2 cellular contexts compared by ENCODE assay signal in the genomic region with DNA sequence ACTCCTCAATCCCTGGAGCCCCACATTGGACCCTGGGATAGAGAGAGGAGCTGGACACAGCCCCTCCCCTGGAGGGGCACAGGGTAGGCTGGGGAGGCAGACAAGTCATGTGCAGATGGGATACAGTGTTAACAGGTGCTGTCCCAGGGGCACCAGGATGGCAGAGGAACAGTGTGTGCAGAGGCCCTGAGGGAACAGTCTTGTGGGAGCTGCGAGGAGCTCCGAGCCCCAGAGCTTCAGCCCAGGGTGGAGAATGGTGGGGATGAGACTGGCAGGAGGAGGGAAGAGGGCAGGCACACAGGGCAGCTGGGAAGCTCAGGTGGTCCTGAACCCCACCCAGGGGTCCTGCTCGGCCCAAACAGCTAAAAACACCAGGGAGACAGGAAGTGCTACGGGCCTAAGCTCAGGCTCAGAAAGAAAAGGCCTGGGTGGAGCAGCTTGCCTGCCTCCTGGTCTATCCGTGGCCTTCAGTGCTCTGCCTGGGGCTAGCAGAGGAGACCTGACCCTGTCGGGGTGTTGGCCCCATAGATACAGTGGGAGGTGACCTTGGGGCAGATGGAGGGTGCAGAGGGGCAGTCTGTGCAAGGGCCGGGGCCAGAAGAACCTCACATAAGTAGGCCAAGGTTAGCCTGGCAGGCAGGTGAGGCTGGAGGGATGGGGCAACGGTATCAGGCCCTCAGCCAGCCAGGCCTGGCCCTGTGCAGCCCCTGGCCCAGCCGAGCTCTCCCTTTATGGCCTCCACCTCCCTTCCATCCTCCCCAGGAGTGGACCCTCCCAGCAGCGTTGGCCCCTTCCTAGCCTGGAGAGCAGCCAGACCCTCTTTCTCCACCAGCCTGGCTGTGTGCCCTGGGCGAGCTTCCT.
TF ChIP-seq lines count a peak whose summit lies in the region.

No MANE protein-coding gene starts in this region.

TF ChIP-seq in SK-N-SH treated with all-trans-retinoic acid at 6 μM for 48 hours, 23 proteins besides CTCF, POLR2A, EP300 and RAD21:
- TF ChIP-seq BACH2 (CRISPR knock-in tag; IDR thresholded peaks at IDR 0.05; ENCODE audit: borderline replicate concordance) (no peak), TSHZ2 (CRISPR knock-in tag; IDR thresholded peaks at IDR 0.05) (no peak), ZNF8 (CRISPR knock-in tag; IDR thresholded peaks at IDR 0.05) (no peak), ISL1 (CRISPR knock-in tag; IDR thresholded peaks at IDR 0.05) (no peak), ZNF70 (CRISPR knock-in tag; IDR thresholded peaks at IDR 0.05) (no peak), ESRRG (CRISPR knock-in tag; IDR thresholded peaks at IDR 0.05) (no peak), SNAI2 (CRISPR knock-in tag; IDR thresholded peaks at IDR 0.05) (no peak), TOX (CRISPR knock-in tag; IDR thresholded peaks at IDR 0.05; ENCODE audit: borderline replicate concordance) (no peak), PPARA (CRISPR knock-in tag; IDR thresholded peaks at IDR 0.05; ENCODE audit: borderline replicate concordance) (no peak), TCF4 (CRISPR knock-in tag; IDR thresholded peaks at IDR 0.05; ENCODE audit: borderline replicate concordance) (no peak), ZC3H10 (CRISPR knock-in tag; IDR thresholded peaks at IDR 0.05) (no peak), OSR1 (CRISPR knock-in tag; IDR thresholded peaks at IDR 0.05) (no peak), GLIS3 (CRISPR knock-in tag; IDR thresholded peaks at IDR 0.05) (no peak), ARNTL (CRISPR knock-in tag; IDR thresholded peaks at IDR 0.05; ENCODE audit: borderline replicate concordance, low read depth) (no peak)
- TF ChIP-seq, protein P1, sequence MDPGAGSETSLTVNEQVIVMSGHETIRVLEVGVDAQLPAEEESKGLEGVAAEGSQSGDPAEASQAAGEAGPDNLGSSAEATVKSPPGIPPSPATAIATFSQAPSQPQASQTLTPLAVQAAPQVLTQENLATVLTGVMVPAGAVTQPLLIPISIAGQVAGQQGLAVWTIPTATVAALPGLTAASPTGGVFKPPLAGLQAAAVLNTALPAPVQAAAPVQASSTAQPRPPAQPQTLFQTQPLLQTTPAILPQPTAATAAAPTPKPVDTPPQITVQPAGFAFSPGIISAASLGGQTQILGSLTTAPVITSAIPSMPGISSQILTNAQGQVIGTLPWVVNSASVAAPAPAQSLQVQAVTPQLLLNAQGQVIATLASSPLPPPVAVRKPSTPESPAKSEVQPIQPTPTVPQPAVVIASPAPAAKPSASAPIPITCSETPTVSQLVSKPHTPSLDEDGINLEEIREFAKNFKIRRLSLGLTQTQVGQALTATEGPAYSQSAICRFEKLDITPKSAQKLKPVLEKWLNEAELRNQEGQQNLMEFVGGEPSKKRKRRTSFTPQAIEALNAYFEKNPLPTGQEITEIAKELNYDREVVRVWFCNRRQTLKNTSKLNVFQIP (CRISPR knock-in tag; IDR thresholded peaks at IDR 0.05; ENCODE audit: borderline replicate concordance, low read depth), result no peak
- TF ChIP-seq, protein P2, sequence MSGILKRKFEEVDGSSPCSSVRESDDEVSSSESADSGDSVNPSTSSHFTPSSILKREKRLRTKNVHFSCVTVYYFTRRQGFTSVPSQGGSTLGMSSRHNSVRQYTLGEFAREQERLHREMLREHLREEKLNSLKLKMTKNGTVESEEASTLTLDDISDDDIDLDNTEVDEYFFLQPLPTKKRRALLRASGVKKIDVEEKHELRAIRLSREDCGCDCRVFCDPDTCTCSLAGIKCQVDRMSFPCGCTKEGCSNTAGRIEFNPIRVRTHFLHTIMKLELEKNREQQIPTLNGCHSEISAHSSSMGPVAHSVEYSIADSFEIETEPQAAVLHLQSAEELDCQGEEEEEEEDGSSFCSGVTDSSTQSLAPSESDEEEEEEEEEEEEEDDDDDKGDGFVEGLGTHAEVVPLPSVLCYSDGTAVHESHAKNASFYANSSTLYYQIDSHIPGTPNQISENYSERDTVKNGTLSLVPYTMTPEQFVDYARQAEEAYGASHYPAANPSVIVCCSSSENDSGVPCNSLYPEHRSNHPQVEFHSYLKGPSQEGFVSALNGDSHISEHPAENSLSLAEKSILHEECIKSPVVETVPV (CRISPR knock-in tag; IDR thresholded peaks at IDR 0.05), result no peak
- TF ChIP-seq, protein P3, sequence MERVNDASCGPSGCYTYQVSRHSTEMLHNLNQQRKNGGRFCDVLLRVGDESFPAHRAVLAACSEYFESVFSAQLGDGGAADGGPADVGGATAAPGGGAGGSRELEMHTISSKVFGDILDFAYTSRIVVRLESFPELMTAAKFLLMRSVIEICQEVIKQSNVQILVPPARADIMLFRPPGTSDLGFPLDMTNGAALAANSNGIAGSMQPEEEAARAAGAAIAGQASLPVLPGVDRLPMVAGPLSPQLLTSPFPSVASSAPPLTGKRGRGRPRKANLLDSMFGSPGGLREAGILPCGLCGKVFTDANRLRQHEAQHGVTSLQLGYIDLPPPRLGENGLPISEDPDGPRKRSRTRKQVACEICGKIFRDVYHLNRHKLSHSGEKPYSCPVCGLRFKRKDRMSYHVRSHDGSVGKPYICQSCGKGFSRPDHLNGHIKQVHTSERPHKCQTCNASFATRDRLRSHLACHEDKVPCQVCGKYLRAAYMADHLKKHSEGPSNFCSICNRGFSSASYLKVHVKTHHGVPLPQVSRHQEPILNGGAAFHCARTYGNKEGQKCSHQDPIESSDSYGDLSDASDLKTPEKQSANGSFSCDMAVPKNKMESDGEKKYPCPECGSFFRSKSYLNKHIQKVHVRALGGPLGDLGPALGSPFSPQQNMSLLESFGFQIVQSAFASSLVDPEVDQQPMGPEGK (CRISPR knock-in tag; IDR thresholded peaks at IDR 0.05; ENCODE audit: borderline replicate concordance), result no peak

TF ChIP-seq in H1, 55 proteins besides CTCF, POLR2A, EP300 and RAD21:
- no peak for TF ChIP-seq POLR2AphosphoS5 (IDR thresholded peaks at IDR 0.05; ENCODE audit: low read depth, low read length)
- TF ChIP-seq SIN3A (conservative IDR thresholded peaks at IDR 0.05 in 1 of 2, IDR thresholded peaks at IDR 0.05 in 1 of 2; ENCODE audit: low read depth in 1 of 2, low read length in 2 of 2), result no peak
- TF ChIP-seq JUND (IDR thresholded peaks at IDR 0.05; ENCODE audit: low read length), result no peak
- no peak for TF ChIP-seq ATF2 (IDR thresholded peaks at IDR 0.05; ENCODE audit: low read length)
